ENCODE assay signal across 25 cellular contexts in the genomic region with DNA sequence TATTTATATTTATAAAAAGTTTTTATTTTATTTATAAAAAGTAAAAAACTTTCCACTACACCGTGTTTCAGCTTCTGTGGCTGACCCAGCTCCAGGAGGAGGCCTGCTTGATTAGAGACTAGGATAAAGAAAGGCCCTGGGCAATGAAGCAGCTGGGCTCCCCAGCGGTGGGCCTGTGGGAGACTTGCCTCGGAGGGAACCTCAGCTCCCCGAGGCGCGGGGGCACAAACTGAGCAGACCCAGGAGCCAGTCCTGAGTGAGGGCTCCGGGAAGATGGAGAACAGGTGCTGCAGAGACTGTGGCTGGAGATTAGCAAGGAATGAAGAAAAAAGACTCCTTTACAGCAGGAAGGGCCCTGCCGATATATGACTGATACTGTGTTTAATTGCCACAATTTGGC.
"Had no signal": no experiment of that assay in that cellular context is flagged by ENCODE, and none has a peak within 500 bp of the region (broad histone marks: within the 10 kb centered on the region; RNA-seq: fewer than 3 reads in every experiment).

No MANE protein-coding gene starts in this region.

- H3K9me3 ChIP-seq: stomach, testis, thoracic aorta, thyroid gland, tibial artery, tibial nerve, transverse colon, upper lobe of left lung, upper lobe of right lung, uterus, vagina had no signal

- DNase-seq: stimulated activated CD4-positive, alpha-beta T cell treated with anti-CD3 and anti-CD28 coated beads, Interleukin-2, amount 100 ng/mL, for 48 hours; stimulated activated CD4-positive, alpha-beta T cell treated with anti-CD3 and anti-CD28 coated beads, Interleukin-4, amount 100 ng/mL, for 1 hour; stimulated activated CD4-positive, alpha-beta T cell treated with anti-CD3 and anti-CD28 coated beads, Interleukin-4, amount 100 ng/mL, for 24 hours; stimulated activated CD4-positive, alpha-beta T cell treated with anti-CD3 and anti-CD28 coated beads, Interleukin-4, amount 100 ng/mL, for 4 hours; stimulated activated CD8-positive, alpha-beta memory T cell treated with anti-CD3 and anti-CD28 coated beads, Interleukin-4, amount 100 ng/mL, for 48 hours; stimulated activated naive B cell treated with anti-CD40 and anti-IgM and Interleukin-4, amounts not matched to agents 10 μg/mL and 1 μg/mL and 100 μg/mL, for 72 hours; stimulated activated naive CD4-positive, alpha-beta T cell; stimulated activated naive CD4-positive, alpha-beta T cell treated with Interleukin-2 at 50 U/mL for 16 hours; stimulated activated naive CD8-positive, alpha-beta T cell treated with anti-CD3 and anti-CD28 coated beads, Interleukin-15, amount 100 ng/mL, for 72 hours; stimulated activated naive CD8-positive, alpha-beta T cell treated with anti-CD3 and anti-CD28 coated beads, Interleukin-15, Interleukin-2, amounts not matched to agents 100 U/mL and 50 U/mL, for 24 hours; stomach; substantia nigra; testis; thyroid gland; tibial artery; transverse colon; trophoblast cell; upper lobe of left lung; upper lobe of right lung; uterus had no signal

- H3K27ac ChIP-seq: stomach, testis, thoracic aorta, thyroid gland, tibial artery, tibial nerve, transverse colon, upper lobe of left lung, upper lobe of right lung, uterus, vagina had no signal

- H3K27me3 ChIP-seq: testis, thyroid gland, tibial nerve, upper lobe of left lung, uterus, vagina had no signal

- H3K4me3 ChIP-seq: stomach, testis, thoracic aorta, thyroid gland, tibial artery, tibial nerve, transverse colon, upper lobe of left lung, upper lobe of right lung, uterus, vagina had no signal

- H3K4me1 ChIP-seq: stomach, testis, thyroid gland, tibial artery, tibial nerve, transverse colon, upper lobe of left lung, upper lobe of right lung, uterus, vagina had no signal

- ATAC-seq: stimulated activated effector memory CD8-positive, alpha-beta T cell treated with anti-CD3 and anti-CD28 coated beads, Interleukin-12 subunit alpha, Interleukin-12 subunit beta, amount 100 ng/mL, for 72 hours; stimulated activated memory B cell treated with anti-CD40 and anti-IgM and Interleukin-4, amounts not matched to agents 10 μg/mL and 1 μg/mL and 100 μg/mL, for 72 hours; stimulated activated naive B cell treated with anti-CD40 and anti-IgM and Interleukin-4, amounts not matched to agents 10 μg/mL and 1 μg/mL and 100 μg/mL, for 72 hours; stimulated activated naive CD8-positive, alpha-beta T cell treated with anti-CD3 and anti-CD28 coated beads, Interleukin-15, amount 100 ng/mL, for 72 hours; stimulated activated naive CD8-positive, alpha-beta T cell treated with anti-CD3 and anti-CD28 coated beads, Interleukin-15, Interleukin-2, amounts not matched to agents 100 U/mL and 50 U/mL, for 24 hours; upper lobe of right lung had no signal

- H3K36me3 ChIP-seq: stomach, thoracic aorta, thyroid gland, tibial artery, tibial nerve, transverse colon, upper lobe of left lung, upper lobe of right lung, uterus, vagina had no signal
